ENCODE assay signal across 29 cellular contexts in genomic region chr4:8106451-8107025, GRCh38.
"Had no signal": no experiment of that assay in that cellular context is flagged by ENCODE, and none has a peak within 500 bp of the region (broad histone marks: within the 10 kb centered on the region; RNA-seq: fewer than 3 reads in every experiment).

No MANE protein-coding gene starts in this region.

- H3K27ac Mint-ChIP-seq: activated CD4-positive, alpha-beta T cell treated with anti-CD3 and anti-CD28 coated beads, Interleukin-2, amount 10 ng/mL, durations not matched to agents 24 days and 14 days; activated CD8-positive, alpha-beta T cell treated with anti-CD3 and anti-CD28 coated beads, Interleukin-2, amount 10 ng/mL, durations not matched to agents 7 days and 5 days; activated naive CD4-positive, alpha-beta T cell treated with anti-CD3 and anti-CD28 coated beads for 36 hours; activated naive CD4-positive, alpha-beta T cell treated with anti-CD3 and anti-CD28 coated beads, Interleukin-2, amount 50 U/mL, for 72 hours; activated T-helper 1 cell treated with anti-CD3 and anti-CD28 coated beads, Interleukin-12 subunit alpha, Interleukin-12 subunit beta, Interleukin-2, Interleukin-4 antibody, amounts not matched to agents 30 ng/mL and 10 ng/mL and 1 ng/mL, durations not matched to agents 14 hours and 24 hours and 36 hours had no signal

- DNase-seq: activated CD4-positive, alpha-beta T cell treated with anti-CD3 and anti-CD28 coated beads, Interleukin-2, amount 10 ng/mL, durations not matched to agents 24 days and 14 days; activated CD4-positive, alpha-beta T cell treated with anti-CD3 and anti-CD28 coated beads, Interleukin-2, amount 50 U/mL, for 4 hours; activated CD8-positive, alpha-beta memory T cell treated with anti-CD3 and anti-CD28 coated beads, Interleukin-2, amount 50 U/mL, for 4 hours; activated CD8-positive, alpha-beta T cell treated with anti-CD3 and anti-CD28 coated beads, Interleukin-2, amount 10 ng/mL, durations not matched to agents 7 days and 5 days; activated gamma-delta T cell treated with Interleukin-2 at 50 U/mL for 16 hours; activated naive CD4-positive, alpha-beta T cell treated with anti-CD3 and anti-CD28 coated beads for 36 hours; activated T-cell treated with anti-CD3 and anti-CD28 coated beads for 4 hours; activated T-cell treated with anti-CD3 and anti-CD28 coated beads, Interleukin-2, amount 50 U/mL, for 4 hours; adrenal gland; body of pancreas; caudate nucleus; MM.1S; MV-4-11; NCI-H1092; NCI-H1436 treated with DMSO at 0.1 percent for 48 hours; NCI-H1694 treated with DMSO at 0.1 percent for 48 hours; NCI-H2029; NCI-H345; NCI-H524 treated with DMSO at 0.1 percent for 48 hours; SIG-M5; SW 1271; T-helper 1 cell had no signal

- H3K4me3 Mint-ChIP-seq: activated CD4-positive, alpha-beta T cell treated with anti-CD3 and anti-CD28 coated beads, Interleukin-2, amount 10 ng/mL, durations not matched to agents 24 days and 14 days; activated CD8-positive, alpha-beta T cell treated with anti-CD3 and anti-CD28 coated beads, Interleukin-2, amount 10 ng/mL, durations not matched to agents 7 days and 5 days; activated naive CD4-positive, alpha-beta T cell treated with anti-CD3 and anti-CD28 coated beads for 36 hours; activated T-cell treated with anti-CD3 and anti-CD28 coated beads, Interleukin-2, amount 50 U/mL, for 4 hours; activated T-helper 1 cell treated with anti-CD3 and anti-CD28 coated beads, Interleukin-12 subunit alpha, Interleukin-12 subunit beta, Interleukin-2, Interleukin-4 antibody, amounts not matched to agents 30 ng/mL and 10 ng/mL and 1 ng/mL, durations not matched to agents 14 hours and 24 hours and 36 hours had no signal

- H3K9me3 ChIP-seq: adrenal gland, body of pancreas had no signal

- ATAC-seq: activated CD8-positive, alpha-beta T cell treated with anti-CD3 and anti-CD28 coated beads, Interleukin-2, amount 10 ng/mL, durations not matched to agents 7 days and 5 days; activated naive CD4-positive, alpha-beta T cell treated with anti-CD3 and anti-CD28 coated beads, Interleukin-2, amount 50 U/mL, for 72 hours; activated T-cell treated with anti-CD3 and anti-CD28 coated beads, Interleukin-2, amount 50 U/mL, for 4 hours; body of pancreas; Panc1 had no signal

- H3K4me1 Mint-ChIP-seq: activated CD4-positive, alpha-beta T cell treated with anti-CD3 and anti-CD28 coated beads, Interleukin-2, amount 10 ng/mL, durations not matched to agents 24 days and 14 days had no signal

- H3K4me1 ChIP-seq: adrenal gland, breast epithelium had no signal

- FAIRE-seq: astrocyte, TTC549 had no signal

- H3K27ac ChIP-seq: adrenal gland, body of pancreas, breast epithelium, KMS-11 had no signal

- H3K27me3 ChIP-seq: adrenal gland, body of pancreas, breast epithelium had no signal

- H3K36me3 ChIP-seq: adrenal gland, breast epithelium had no signal

- H3K9ac ChIP-seq: KMS-11 had no signal

- H3K4me2 ChIP-seq: KMS-11 had no signal

- H3K9me3 Mint-ChIP-seq: activated CD4-positive, alpha-beta T cell treated with anti-CD3 and anti-CD28 coated beads, Interleukin-2, amount 10 ng/mL, durations not matched to agents 24 days and 14 days; activated naive CD4-positive, alpha-beta T cell treated with anti-CD3 and anti-CD28 coated beads for 36 hours; activated naive CD4-positive, alpha-beta T cell treated with anti-CD3 and anti-CD28 coated beads, Interleukin-2, amount 50 U/mL, for 72 hours; activated T-cell treated with anti-CD3 and anti-CD28 coated beads, Interleukin-2, amount 50 U/mL, for 4 hours; activated T-helper 1 cell treated with anti-CD3 and anti-CD28 coated beads, Interleukin-12 subunit alpha, Interleukin-12 subunit beta, Interleukin-2, Interleukin-4 antibody, amounts not matched to agents 30 ng/mL and 10 ng/mL and 1 ng/mL, durations not matched to agents 14 hours and 24 hours and 36 hours had no signal

- H3K36me3 Mint-ChIP-seq: activated naive CD4-positive, alpha-beta T cell treated with anti-CD3 and anti-CD28 coated beads, Interleukin-2, amount 50 U/mL, for 72 hours had no signal

- H3K4me3 ChIP-seq: adrenal gland, body of pancreas, breast epithelium had no signal

- H3K27me3 Mint-ChIP-seq: activated CD4-positive, alpha-beta T cell treated with anti-CD3 and anti-CD28 coated beads, Interleukin-2, amount 10 ng/mL, durations not matched to agents 24 days and 14 days had no signal
